18 cellular contexts compared by ENCODE assay signal in genomic region chr6:44560458-44561061, GRCh38.
DNase-seq lines count a peak whose midpoint lies in the region; FAIRE-seq and TF ChIP-seq lines count a peak whose summit lies in the region.
"Had no signal": no experiment of that assay in that cellular context is flagged by ENCODE, and none has a peak within 500 bp of the region (broad histone marks: within the 10 kb centered on the region; RNA-seq: fewer than 3 reads in every experiment).

No MANE protein-coding gene starts in this region.

- H3K9me3 Mint-ChIP-seq in astrocyte (ENCODE audit: unreplicated experiment) (no peaks in the 10 kb centered on the region), nephron progenitor cell (no peaks in the 10 kb centered on the region)
- H3K9me3 Mint-ChIP-seq: CD4-positive, alpha-beta memory T cell; HFFc6 had no signal

- no peaks in the 10 kb centered on the region for H4K20me1 ChIP-seq in astrocyte (ENCODE audit: insufficient read depth, low read length)

- intact Hi-C loops in prostate gland (cut with DNase I) (no loop called here), dorsolateral prefrontal cortex (cut with DNase I) (no loop called here)

- peak overlapping the region; percentile 70 for H3K4me2 ChIP-seq in astrocyte (ENCODE audit: low read length)

- DNase-seq in astrocyte (ENCODE audit: low read depth): no peak
- no peak for DNase-seq in nephron progenitor cell
- no peak for DNase-seq in substantia nigra (lab: John Stamatoyannopoulos, UW)
- DNase-seq in DMS53 treated with DMSO at 0.1 percent for 48 hours (lab: John Stamatoyannopoulos, UW; ENCODE audit: unreplicated experiment): no peak
- no peak for DNase-seq in prostate gland (ENCODE audit: low spot score)
- no peak for DNase-seq in dorsolateral prefrontal cortex
- DNase-seq: CD4-positive, alpha-beta memory T cell; GOT3; HFFc6; MG63; NCI-H1092 treated with DMSO at 0.1 percent for 48 hours; NCI-H2227 treated with DMSO at 0.1 percent for 48 hours; NCI-H524; Peyer's patch; Right ventricle myocardium superior had no signal

- H3K4me3 Mint-ChIP-seq in astrocyte (ENCODE audit: unreplicated experiment) (no peak overlapping the region), nephron progenitor cell (peak overlapping the region; percentile 68)
- H3K4me3 Mint-ChIP-seq: B cell, HFFc6 had no signal

- H2AFZ ChIP-seq in astrocyte (ENCODE audit: low read depth, low read length): no peak overlapping the region

- H3K79me2 ChIP-seq in astrocyte (ENCODE audit: insufficient read depth, low read length): no peaks in the 10 kb centered on the region

- H3K27ac Mint-ChIP-seq in astrocyte (ENCODE audit: unreplicated experiment): no peak overlapping the region
- H3K27ac Mint-ChIP-seq in nephron progenitor cell: no peak overlapping the region
- H3K27ac Mint-ChIP-seq: B cell; CD4-positive, alpha-beta memory T cell; HFFc6 had no signal

- no peak overlapping the region for H3K9ac ChIP-seq in astrocyte (ENCODE audit: low read length)

- H3K4me1 ChIP-seq in HEK293 (ENCODE audit: control insufficient read depth, insufficient read depth, low read length) (peaks cover 17% of the 10 kb centered on the region), astrocyte (ENCODE audit: insufficient read depth, low read length) (no peaks in the 10 kb centered on the region), prostate gland (replicated peaks) (peaks cover 21% of the 10 kb centered on the region)

- peaks cover 25% of the 10 kb centered on the region for H3K27me3 Mint-ChIP-seq in astrocyte (ENCODE audit: low read depth, unreplicated experiment)
- H3K27me3 Mint-ChIP-seq in nephron progenitor cell (ENCODE audit: low read depth, poor library complexity): peaks cover 13% of the 10 kb centered on the region

- H3K27me3 ChIP-seq in astrocyte (ENCODE audit: insufficient read depth, low read length): peaks cover 5% of the 10 kb centered on the region
- H3K27me3 ChIP-seq in prostate gland (replicated peaks; ENCODE audit: insufficient read depth): no peaks in the 10 kb centered on the region
- peaks cover 0 to 17% (median 5%) of the 10 kb centered on the region in 45 donors for H3K27me3 ChIP-seq in dorsolateral prefrontal cortex
- H3K27me3 ChIP-seq: MG63 had no signal

- H3K4me3 ChIP-seq in HEK293 (ENCODE audit: low read depth, low read length) (no peak overlapping the region), astrocyte (ENCODE audit: insufficient read depth, low read depth, low read length) (no peak overlapping the region), prostate gland (no peak overlapping the region), dorsolateral prefrontal cortex (peak overlapping the region in 1 of 59 donors; percentile 43)
- H3K4me3 ChIP-seq: MG63 had no signal

- CTCF ChIA-PET in HEK293 (lab: Yijun Ruan, JAX): interaction anchor here (0.6 kb wide), 1 partner anchor 22 kb away, joined by 4 read pairs; no protein-coding TSS in a partner anchor

- no peak overlapping the region for H3K27ac ChIP-seq in HEK293 (ENCODE audit: extremely low read depth, low read depth, low read length)
- H3K27ac ChIP-seq in astrocyte (ENCODE audit: low read depth, low read length): no peak overlapping the region
- H3K27ac ChIP-seq in substantia nigra (ENCODE audit: low read depth, low read length, poor library complexity, severe bottlenecking): no peak overlapping the region
- H3K27ac ChIP-seq in prostate gland: no peak overlapping the region
- no peak overlapping the region for H3K27ac ChIP-seq in dorsolateral prefrontal cortex
- H3K27ac ChIP-seq: Peyer's patch had no signal

- 39% methylated on average over 12 of the region's 12 CpGs for WGBS in prostate gland

- no peak for FAIRE-seq in astrocyte (lab: Jason Lieb, UNC)
- FAIRE-seq: D721Med had no signal

- H3K9me3 ChIP-seq in HEK293 (ENCODE audit: control insufficient read depth, insufficient read depth, low read depth, low read length) (no peaks in the 10 kb centered on the region), astrocyte (ENCODE audit: insufficient read depth, low read depth, low read length) (no peaks in the 10 kb centered on the region), prostate gland (no peaks in the 10 kb centered on the region)
- H3K9me3 ChIP-seq: MG63, Peyer's patch had no signal

- TF ChIP-seq POLR2A in prostate gland (IDR thresholded peaks at IDR 0.05): no peak

- no peaks in the 10 kb centered on the region for H3K36me3 ChIP-seq in HEK293 (ENCODE audit: control insufficient read depth in 2 of 2, insufficient read depth in 1 of 2, low read length in 2 of 2)
- H3K36me3 ChIP-seq in astrocyte (ENCODE audit: insufficient read depth, low read length): no peaks in the 10 kb centered on the region
- no peaks in the 10 kb centered on the region for H3K36me3 ChIP-seq in prostate gland
- H3K36me3 ChIP-seq: MG63, Peyer's patch had no signal

- TF ChIP-seq CTCF in HEK293 (tag by site-specific recombination; IDR thresholded peaks at IDR 0.05) (no peak), astrocyte (IDR thresholded peaks at IDR 0.05; ENCODE audit: insufficient read depth, low read depth, low read length) (no peak), nephron progenitor cell (IDR thresholded peaks at IDR 0.05) (no peak), prostate gland (IDR thresholded peaks at IDR 0.05) (no peak), dorsolateral prefrontal cortex (IDR thresholded peaks at IDR 0.05 in 54 of 56, conservative IDR thresholded peaks at IDR 0.05 in 2 of 56; ENCODE audit: low read depth in 1 of 56, partially characterized antibody in 56 of 56) (no peak)

- H3K4me1 Mint-ChIP-seq in astrocyte (ENCODE audit: low read depth, unreplicated experiment): no peaks in the 10 kb centered on the region
- peaks cover 87% of the 10 kb centered on the region for H3K4me1 Mint-ChIP-seq in nephron progenitor cell

- POLR2A ChIA-PET in HEK293 (lab: Yijun Ruan, JAX): no interaction called here

- H3K36me3 Mint-ChIP-seq in astrocyte (ENCODE audit: low read depth, unreplicated experiment) (no peaks in the 10 kb centered on the region), nephron progenitor cell (ENCODE audit: low read depth) (no peaks in the 10 kb centered on the region)

TF ChIP-seq in HEK293, 187 proteins besides CTCF, POLR2A, EP300 and RAD21 (continues in another document):
- TF ChIP-seq ZNF654 (tag by site-specific recombination; IDR thresholded peaks at IDR 0.05; ENCODE audit: low read depth) (0 out of 2 replicates have a peak, but pooled peaks have one; percentile 4), ZBTB26 (tag by site-specific recombination; optimal IDR thresholded peaks at IDR 0.05) (peak; percentile 19), FEZF1 (tag by site-specific recombination; IDR thresholded peaks at IDR 0.05) (peak; percentile 84), IKZF3 (tag by site-specific recombination; IDR thresholded peaks at IDR 0.05) (peak; percentile 37; the same call in 1 of the 2 replicates), ZNF24 (tag by site-specific recombination; IDR thresholded peaks at IDR 0.05) (0 out of 2 replicates have a peak, but pooled peaks have one; percentile 41), ZNF292 (tag by site-specific recombination; IDR thresholded peaks at IDR 0.05; ENCODE audit: borderline replicate concordance, low read depth) (no peak), ZNF660 (tag by site-specific recombination; IDR thresholded peaks at IDR 0.05) (peak; percentile 34; the same call in 1 of the 2 replicates), ZNF791 (tag by site-specific recombination; IDR thresholded peaks at IDR 0.05) (no peak), OSR2 (tag by site-specific recombination; IDR thresholded peaks at IDR 0.05) (peak; percentile 64), KLF16 (tag by site-specific recombination; IDR thresholded peaks at IDR 0.05) (no peak)
- TF ChIP-seq, protein P1, sequence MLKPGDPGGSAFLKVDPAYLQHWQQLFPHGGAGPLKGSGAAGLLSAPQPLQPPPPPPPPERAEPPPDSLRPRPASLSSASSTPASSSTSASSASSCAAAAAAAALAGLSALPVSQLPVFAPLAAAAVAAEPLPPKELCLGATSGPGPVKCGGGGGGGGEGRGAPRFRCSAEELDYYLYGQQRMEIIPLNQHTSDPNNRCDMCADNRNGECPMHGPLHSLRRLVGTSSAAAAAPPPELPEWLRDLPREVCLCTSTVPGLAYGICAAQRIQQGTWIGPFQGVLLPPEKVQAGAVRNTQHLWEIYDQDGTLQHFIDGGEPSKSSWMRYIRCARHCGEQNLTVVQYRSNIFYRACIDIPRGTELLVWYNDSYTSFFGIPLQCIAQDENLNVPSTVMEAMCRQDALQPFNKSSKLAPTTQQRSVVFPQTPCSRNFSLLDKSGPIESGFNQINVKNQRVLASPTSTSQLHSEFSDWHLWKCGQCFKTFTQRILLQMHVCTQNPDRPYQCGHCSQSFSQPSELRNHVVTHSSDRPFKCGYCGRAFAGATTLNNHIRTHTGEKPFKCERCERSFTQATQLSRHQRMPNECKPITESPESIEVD (tag by site-specific recombination; IDR thresholded peaks at IDR 0.05): peak; percentile 55; the same call in 1 of the 2 replicates
- TF ChIP-seq, protein P2, sequence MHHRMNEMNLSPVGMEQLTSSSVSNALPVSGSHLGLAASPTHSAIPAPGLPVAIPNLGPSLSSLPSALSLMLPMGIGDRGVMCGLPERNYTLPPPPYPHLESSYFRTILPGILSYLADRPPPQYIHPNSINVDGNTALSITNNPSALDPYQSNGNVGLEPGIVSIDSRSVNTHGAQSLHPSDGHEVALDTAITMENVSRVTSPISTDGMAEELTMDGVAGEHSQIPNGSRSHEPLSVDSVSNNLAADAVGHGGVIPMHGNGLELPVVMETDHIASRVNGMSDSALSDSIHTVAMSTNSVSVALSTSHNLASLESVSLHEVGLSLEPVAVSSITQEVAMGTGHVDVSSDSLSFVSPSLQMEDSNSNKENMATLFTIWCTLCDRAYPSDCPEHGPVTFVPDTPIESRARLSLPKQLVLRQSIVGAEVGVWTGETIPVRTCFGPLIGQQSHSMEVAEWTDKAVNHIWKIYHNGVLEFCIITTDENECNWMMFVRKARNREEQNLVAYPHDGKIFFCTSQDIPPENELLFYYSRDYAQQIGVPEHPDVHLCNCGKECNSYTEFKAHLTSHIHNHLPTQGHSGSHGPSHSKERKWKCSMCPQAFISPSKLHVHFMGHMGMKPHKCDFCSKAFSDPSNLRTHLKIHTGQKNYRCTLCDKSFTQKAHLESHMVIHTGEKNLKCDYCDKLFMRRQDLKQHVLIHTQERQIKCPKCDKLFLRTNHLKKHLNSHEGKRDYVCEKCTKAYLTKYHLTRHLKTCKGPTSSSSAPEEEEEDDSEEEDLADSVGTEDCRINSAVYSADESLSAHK (tag by site-specific recombination; IDR thresholded peaks at IDR 0.05): peak; percentile 50; the same call in 1 of the 2 replicates
